ENCODE assay signal across 10 cellular contexts in genomic region chr9:91500509-91501011, GRCh38.
DNase-seq lines count a peak whose midpoint lies in the region; ATAC-seq and TF ChIP-seq lines count a peak whose summit lies in the region.
"Had no signal": no experiment of that assay in that cellular context is flagged by ENCODE, and none has a peak within 500 bp of the region (broad histone marks: within the 10 kb centered on the region; RNA-seq: fewer than 3 reads in every experiment).

No MANE protein-coding gene starts in this region.

- peak; percentile 15 for DNase-seq in AG09319 (ENCODE audit: extremely low read depth, low read depth)
- peak; percentile 83 for DNase-seq in RPMI7951 (ENCODE audit: low read depth)
- peak; percentile 53 to 72 for DNase-seq in foreskin fibroblast
- DNase-seq in vagina (ENCODE audit: extremely low spot score in 2 of 2): no peak
- no peak for DNase-seq in SKM-1 treated with dmso at 0.1 percent for 144 hours (lab: John Stamatoyannopoulos, UW; ENCODE audit: unreplicated experiment)
- no peak for DNase-seq in CD8-positive, alpha-beta T cell
- DNase-seq in NCI-H1417 (lab: John Stamatoyannopoulos, UW): no peak
- DNase-seq: activated effector memory CD4-positive, alpha-beta T cell treated with anti-CD3 and anti-CD28 coated beads, Interleukin-2, amount 50 U/mL, for 16 hours had no signal

- no peaks in the 10 kb centered on the region for H3K4me1 Mint-ChIP-seq in CD8-positive, alpha-beta T cell (ENCODE audit: low read depth)
- H3K4me1 Mint-ChIP-seq: neural crest cell had no signal

- no peak for TF ChIP-seq POLR2A in vagina (IDR thresholded peaks at IDR 0.05)

- H3K4me3 Mint-ChIP-seq in CD8-positive, alpha-beta T cell: no peak overlapping the region
- H3K4me3 Mint-ChIP-seq: neural crest cell had no signal

- H3K27me3 Mint-ChIP-seq in CD8-positive, alpha-beta T cell (ENCODE audit: low read depth): peaks cover 11% of the 10 kb centered on the region

- H3K36me3 Mint-ChIP-seq in CD8-positive, alpha-beta T cell: no peaks in the 10 kb centered on the region

- H3K27me3 ChIP-seq in vagina: no peaks in the 10 kb centered on the region
- H3K27me3 ChIP-seq in CD8-positive, alpha-beta T cell (ENCODE audit: insufficient read depth, low read length): no peaks in the 10 kb centered on the region

- no peak overlapping the region for H3K27ac ChIP-seq in vagina
- H3K27ac ChIP-seq in CD8-positive, alpha-beta T cell (ENCODE audit: low read depth, low read length): no peak overlapping the region

- no peaks in the 10 kb centered on the region for H3K9me3 Mint-ChIP-seq in CD8-positive, alpha-beta T cell
- H3K9me3 Mint-ChIP-seq: neural crest cell had no signal

- TF ChIP-seq CTCF in AG09319 (IDR thresholded peaks at IDR 0.05; ENCODE audit: low read depth, low read length) (no peak), foreskin fibroblast (IDR thresholded peaks at IDR 0.05; ENCODE audit: low read depth, low read length) (no peak), vagina (IDR thresholded peaks at IDR 0.05) (no peak)
- no peak for TF ChIP-seq CTCF in CD8-positive, alpha-beta T cell (IDR thresholded peaks at IDR 0.05)

- CTCF ChIA-PET in CD8-positive, alpha-beta T cell (lab: Charles Lee): no interaction called here

- H3K9me3 ChIP-seq in vagina: no peaks in the 10 kb centered on the region
- no peaks in the 10 kb centered on the region for H3K9me3 ChIP-seq in CD8-positive, alpha-beta T cell (ENCODE audit: low read length)

- POLR2A ChIA-PET in CD8-positive, alpha-beta T cell (lab: Charles Lee): no interaction called here

- no peaks in the 10 kb centered on the region for H3K4me1 ChIP-seq in vagina
- H3K4me1 ChIP-seq in CD8-positive, alpha-beta T cell (ENCODE audit: insufficient read depth, low read length): no peaks in the 10 kb centered on the region

- ATAC-seq in GM21447 (IDR thresholded peaks at IDR 0.05; ENCODE audit: unreplicated experiment): peak; percentile 58
- ATAC-seq in CD8-positive, alpha-beta T cell: no peak

- no peaks in the 10 kb centered on the region for H3K36me3 ChIP-seq in vagina
- H3K36me3 ChIP-seq in CD8-positive, alpha-beta T cell (ENCODE audit: insufficient read depth, low read length): no peaks in the 10 kb centered on the region

- intact Hi-C loops in vagina (cut with DNase I): no loop called here
- intact Hi-C loops in CD8-positive, alpha-beta T cell (cut with DNase I, micrococcal nuclease): no loop called here

- H3K4me3 ChIP-seq in foreskin fibroblast (ENCODE audit: low read depth in 1 of 2, low read length in 2 of 2) (no peak overlapping the region), vagina (no peak overlapping the region)
- no peak overlapping the region for H3K4me3 ChIP-seq in CD8-positive, alpha-beta T cell (ENCODE audit: low read depth, low read length)

- no peak overlapping the region for H3K27ac Mint-ChIP-seq in CD8-positive, alpha-beta T cell

Comparison
In these comparisons a context has a peak if more than half of its experiments do, and no peak if none do; other contexts are left out.
1. DNase-seq: peak in AG09319 (single experiment), RPMI7951 (single experiment) and foreskin fibroblast (2 of 2); none in vagina (0 of 2), SKM-1 treated with dmso at 0.1 percent for 144 hours (single experiment), CD8-positive, alpha-beta T cell (0 of 7) and NCI-H1417 (0 of 3).